Comparison of ENCODE assay signal across 10 cellular contexts in the genomic region with DNA sequence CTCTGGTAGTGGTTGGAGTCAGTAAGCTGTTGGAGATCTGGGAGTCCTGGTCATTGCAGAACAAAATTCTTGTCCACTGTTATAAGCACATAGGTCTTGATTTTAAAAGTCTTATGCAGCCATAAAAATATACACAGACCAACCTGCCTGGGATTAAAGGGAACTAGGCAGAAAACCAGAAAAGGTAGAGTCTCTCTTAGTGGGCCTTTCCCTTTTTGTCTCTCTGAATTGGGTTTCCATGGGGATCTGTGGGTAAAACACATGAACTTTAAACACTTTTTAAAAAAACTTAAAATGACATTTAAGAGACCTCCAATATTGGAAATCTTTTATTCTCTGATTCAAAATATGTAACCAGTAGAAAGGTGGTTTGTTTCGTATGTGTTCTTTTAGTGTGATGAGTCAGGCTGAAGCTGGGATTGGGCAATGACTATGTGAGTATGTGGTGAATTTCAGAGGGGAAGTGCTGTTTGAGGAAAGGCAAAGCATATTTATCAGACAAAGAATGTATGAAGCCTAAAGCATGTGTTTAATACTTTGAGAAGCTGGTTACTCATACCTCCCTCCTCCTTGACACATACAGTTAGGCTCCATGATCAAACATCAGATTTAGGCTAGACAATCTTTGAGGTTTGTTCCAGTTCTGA. TPM values are rescaled to one million over a fixed set of nuclear protein-coding genes. Genes with fewer than 3 reads are reported as not detected.
DNase-seq lines count a peak whose midpoint lies in the region; ATAC-seq and TF ChIP-seq lines count a peak whose summit lies in the region.
"Had no signal": no experiment of that assay in that cellular context is flagged by ENCODE, and none has a peak within 500 bp of the region (broad histone marks: within the 10 kb centered on the region; RNA-seq: fewer than 3 reads in every experiment).

No MANE protein-coding gene starts in this region.

- no peaks in the 10 kb centered on the region for H3K36me3 Mint-ChIP-seq in T-helper 2 cell treated with Interferon-gamma antibody and Interleukin-4, amounts not matched to agents 5 μg/mL and 100 μg/mL, for 36 hours (ENCODE audit: low read depth)
- H3K36me3 Mint-ChIP-seq in T-cell = no peaks in the 10 kb centered on the region
- H3K36me3 Mint-ChIP-seq: naive B cell had no signal

- H3K9me3 ChIP-seq in A673 (ENCODE audit: low read depth, low read length, poor library complexity, severe bottlenecking) = no peaks in the 10 kb centered on the region

- no peak overlapping the region for H3K4me3 ChIP-seq in A673 (ENCODE audit: low read depth, low read length, poor library complexity, severe bottlenecking)

- CTCF ChIA-PET in A673 (lab: Charles Lee) = no interaction called here
- CTCF ChIA-PET in T-cell (lab: Charles Lee) = no interaction called here

- H3K27me3 Mint-ChIP-seq in T-helper 2 cell treated with Interferon-gamma antibody and Interleukin-4, amounts not matched to agents 5 μg/mL and 100 μg/mL, for 36 hours (ENCODE audit: low read depth) = no peaks in the 10 kb centered on the region
- H3K27me3 Mint-ChIP-seq in T-cell = peaks cover 0 to 10% of the 10 kb centered on the region in 2 donors
- H3K27me3 Mint-ChIP-seq: naive B cell had no signal

- no TSS peak for BruUV-seq in A673 (replicated peaks; lab: Mats Ljungman, UMichigan)

- no peak for ATAC-seq in T-cell (replicated peaks in 1 of 4)

- DNase-seq in A673 (ENCODE audit: low spot score) (peak; percentile 29), HCEC 1CT (peak; percentile 90), glomerular visceral epithelial cell (ENCODE audit: extremely low spot score) (peak; percentile 73), T-cell (no peak), NCI-H2107 (lab: John Stamatoyannopoulos, UW) (no peak), NCI-H2107 treated with DMSO at 0.1 percent for 48 hours (lab: John Stamatoyannopoulos, UW; ENCODE audit: unreplicated experiment) (no peak), GM19240 (ENCODE audit: insufficient read length, low spot score) (no peak)
- DNase-seq in T-helper 2 cell treated with Interferon-gamma antibody and Interleukin-4, amounts not matched to agents 5 μg/mL and 100 μg/mL, for 36 hours (ENCODE audit: low spot score) = peak; percentile 20
- DNase-seq: naive B cell, NCI-H1436 treated with DMSO at 0.1 percent for 48 hours had no signal

- no peak overlapping the region for H3K4me3 Mint-ChIP-seq in T-helper 2 cell treated with Interferon-gamma antibody and Interleukin-4, amounts not matched to agents 5 μg/mL and 100 μg/mL, for 36 hours
- H3K4me3 Mint-ChIP-seq in T-cell = no peak overlapping the region
- H3K4me3 Mint-ChIP-seq: naive B cell had no signal

- peaks cover 4% of the 10 kb centered on the region for H3K4me1 Mint-ChIP-seq in T-helper 2 cell treated with Interferon-gamma antibody and Interleukin-4, amounts not matched to agents 5 μg/mL and 100 μg/mL, for 36 hours (ENCODE audit: low read depth)
- peaks cover 0 to 17% (median 8%) of the 10 kb centered on the region in 3 donors for H3K4me1 Mint-ChIP-seq in T-cell
- H3K4me1 Mint-ChIP-seq: naive B cell had no signal

- H3K9me3 Mint-ChIP-seq in T-helper 2 cell treated with Interferon-gamma antibody and Interleukin-4, amounts not matched to agents 5 μg/mL and 100 μg/mL, for 36 hours = no peaks in the 10 kb centered on the region
- H3K9me3 Mint-ChIP-seq in T-cell = no peaks in the 10 kb centered on the region
- H3K9me3 Mint-ChIP-seq: naive B cell had no signal

- intact Hi-C loops in A673 (cut with micrococcal nuclease; ENCODE audit: unreplicated experiment) = no loop called here

- H3K27ac ChIP-seq in A673 (ENCODE audit: low read depth, low read length, poor library complexity, severe bottlenecking) = no peak overlapping the region

- H3K27ac Mint-ChIP-seq in T-helper 2 cell treated with Interferon-gamma antibody and Interleukin-4, amounts not matched to agents 5 μg/mL and 100 μg/mL, for 36 hours = no peak overlapping the region
- H3K27ac Mint-ChIP-seq in T-cell = no peak overlapping the region
- H3K27ac Mint-ChIP-seq: naive B cell had no signal

- POLR2A ChIA-PET in A673 (lab: Charles Lee; ENCODE audit: low non-redundant PET) (no interaction called here), T-cell (lab: Charles Lee) (no interaction called here)

- H3K4me1 ChIP-seq in A673 (ENCODE audit: insufficient read depth, low read length, poor library complexity, severe bottlenecking) = no peaks in the 10 kb centered on the region

- no peaks in the 10 kb centered on the region for H3K36me3 ChIP-seq in A673 (ENCODE audit: insufficient read depth, low read length, poor library complexity, severe bottlenecking)

- no peaks in the 10 kb centered on the region for H3K27me3 ChIP-seq in A673 (replicated peaks; ENCODE audit: insufficient read depth, low read depth, low read length, poor library complexity)

- no peak for TF ChIP-seq CTCF in A673 (conservative IDR thresholded peaks at IDR 0.05; ENCODE audit: low read depth, low read length)

RNA-seq across cellular contexts. Expression of a gene that starts 29.6 kb away (rescaled TPM):
- 17.8 and 24.7 TPM in 2 replicates for total RNA-seq in A673 (2021)
- under 1 TPM; 0.23 to 0.41 (median 0.35) TPM for total RNA-seq in T-cell

Comparison
In these comparisons a context has a peak if more than half of its experiments do, and no peak if none do; other contexts are left out.
1. DNase-seq: peak in A673 (single experiment), HCEC 1CT (single experiment), T-helper 2 cell treated with Interferon-gamma antibody and Interleukin-4, amounts not matched to agents 5 μg/mL and 100 μg/mL, for 36 hours (single experiment) and glomerular visceral epithelial cell (single experiment); none in T-cell (0 of 34), NCI-H2107 (single experiment), NCI-H2107 treated with DMSO at 0.1 percent for 48 hours (single experiment) and GM19240 (single experiment).
2. RNA of a gene that starts 29.6 kb away (total RNA-seq): 17.8 to 24.7 TPM in A673; 0.23 to 0.41 TPM in T-cell; every median in the first group is over 10 times any median in the second.